In the genomic region with DNA sequence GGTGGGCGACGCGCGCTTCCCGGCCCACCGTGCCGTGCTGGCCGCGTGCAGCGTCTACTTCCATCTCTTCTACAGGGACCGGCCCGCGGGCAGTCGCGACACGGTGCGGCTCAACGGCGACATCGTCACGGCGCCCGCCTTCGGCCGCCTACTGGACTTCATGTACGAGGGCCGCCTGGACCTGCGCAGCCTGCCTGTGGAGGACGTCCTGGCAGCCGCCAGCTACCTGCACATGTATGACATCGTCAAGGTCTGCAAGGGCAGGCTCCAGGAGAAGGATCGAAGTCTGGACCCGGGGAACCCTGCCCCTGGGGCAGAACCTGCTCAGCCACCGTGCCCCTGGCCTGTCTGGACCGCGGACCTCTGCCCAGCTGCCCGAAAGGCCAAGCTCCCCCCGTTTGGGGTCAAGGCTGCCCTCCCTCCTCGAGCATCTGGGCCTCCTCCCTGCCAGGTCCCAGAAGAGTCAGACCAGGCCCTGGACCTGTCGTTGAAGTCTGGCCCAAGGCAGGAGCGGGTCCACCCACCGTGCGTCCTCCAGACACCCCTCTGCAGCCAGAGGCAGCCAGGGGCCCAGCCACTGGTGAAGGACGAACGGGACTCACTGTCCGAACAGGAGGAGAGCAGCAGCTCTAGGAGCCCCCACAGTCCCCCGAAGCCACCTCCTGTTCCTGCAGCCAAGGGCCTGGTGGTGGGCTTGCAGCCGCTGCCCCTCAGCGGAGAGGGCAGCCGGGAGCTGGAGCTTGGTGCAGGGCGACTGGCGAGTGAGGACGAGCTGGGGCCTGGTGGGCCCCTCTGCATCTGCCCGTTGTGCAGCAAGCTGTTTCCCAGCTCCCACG, we compare ENCODE assay signal across 1 cellular context.
TF ChIP-seq lines count a peak whose summit lies in the region.

No MANE protein-coding gene starts in this region.

TF ChIP-seq in HepG2, 621 proteins besides CTCF, POLR2A, EP300 and RAD21 (continued from another document and continues in another):
- TF ChIP-seq HNRNPL (IDR thresholded peaks at IDR 0.05; ENCODE audit: low read depth, low read length) (peak; percentile 65; the same call in 1 of the 2 replicates), PAWR (CRISPR knock-in tag; IDR thresholded peaks at IDR 0.05; ENCODE audit: borderline replicate concordance) (no peak), ZNF138 (CRISPR knock-in tag; IDR thresholded peaks at IDR 0.05; ENCODE audit: low read depth) (no peak), MTA3 (CRISPR knock-in tag; IDR thresholded peaks at IDR 0.05) (no peak), PHF21A (CRISPR knock-in tag; IDR thresholded peaks at IDR 0.05) (peak; percentile 19; the same call in 1 of the 2 replicates), NFE2L1 (CRISPR knock-in tag; IDR thresholded peaks at IDR 0.05; ENCODE audit: borderline replicate concordance) (peak; percentile 14; the same call in 1 of the 2 replicates), CBFB (CRISPR knock-in tag; IDR thresholded peaks at IDR 0.05) (no peak), HOXA3 (CRISPR knock-in tag; IDR thresholded peaks at IDR 0.05) (no peak), HDAC6 (IDR thresholded peaks at IDR 0.05; ENCODE audit: low read depth, low read length) (no peak), JARID2 (CRISPR knock-in tag; IDR thresholded peaks at IDR 0.05; ENCODE audit: insufficient replicate concordance) (no peak), ZSCAN21 (CRISPR knock-in tag; IDR thresholded peaks at IDR 0.05; ENCODE audit: borderline replicate concordance) (0 out of 2 replicates have a peak, but pooled peaks have one; percentile 39), ZBTB1 (CRISPR knock-in tag; IDR thresholded peaks at IDR 0.05; ENCODE audit: borderline replicate concordance) (no peak), GZF1 (CRISPR knock-in tag; IDR thresholded peaks at IDR 0.05) (0 out of 2 replicates have a peak, but pooled peaks have one; percentile 24), FOXA3 (CRISPR knock-in tag; IDR thresholded peaks at IDR 0.05) (no peak), ZNF17 (CRISPR knock-in tag; IDR thresholded peaks at IDR 0.05) (no peak), KAT7 (CRISPR knock-in tag; IDR thresholded peaks at IDR 0.05; ENCODE audit: borderline replicate concordance) (0 out of 2 replicates have a peak, but pooled peaks have one; percentile 23), TAF1 (CRISPR knock-in tag; IDR thresholded peaks at IDR 0.05) (no peak), ZNF143 (CRISPR knock-in tag; IDR thresholded peaks at IDR 0.05) (no peak), SAP130 (CRISPR knock-in tag; IDR thresholded peaks at IDR 0.05; ENCODE audit: low read depth) (no peak), MTA1 (CRISPR knock-in tag; IDR thresholded peaks at IDR 0.05; ENCODE audit: borderline replicate concordance) (peak; percentile 63; the same call in 1 of the 2 replicates)
- TF ChIP-seq, protein P1, sequence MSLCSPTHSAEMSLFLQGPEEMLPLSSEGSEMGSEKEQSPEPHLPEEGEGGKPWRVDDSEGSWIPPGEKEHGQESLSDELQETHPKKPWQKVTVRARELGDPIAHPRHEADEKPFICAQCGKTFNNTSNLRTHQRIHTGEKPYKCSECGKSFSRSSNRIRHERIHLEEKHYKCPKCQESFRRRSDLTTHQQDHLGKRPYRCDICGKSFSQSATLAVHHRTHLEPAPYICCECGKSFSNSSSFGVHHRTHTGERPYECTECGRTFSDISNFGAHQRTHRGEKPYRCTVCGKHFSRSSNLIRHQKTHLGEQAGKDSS (CRISPR knock-in tag; IDR thresholded peaks at IDR 0.05; ENCODE audit: borderline replicate concordance, low read depth) = no peak
- TF ChIP-seq, protein P2, sequence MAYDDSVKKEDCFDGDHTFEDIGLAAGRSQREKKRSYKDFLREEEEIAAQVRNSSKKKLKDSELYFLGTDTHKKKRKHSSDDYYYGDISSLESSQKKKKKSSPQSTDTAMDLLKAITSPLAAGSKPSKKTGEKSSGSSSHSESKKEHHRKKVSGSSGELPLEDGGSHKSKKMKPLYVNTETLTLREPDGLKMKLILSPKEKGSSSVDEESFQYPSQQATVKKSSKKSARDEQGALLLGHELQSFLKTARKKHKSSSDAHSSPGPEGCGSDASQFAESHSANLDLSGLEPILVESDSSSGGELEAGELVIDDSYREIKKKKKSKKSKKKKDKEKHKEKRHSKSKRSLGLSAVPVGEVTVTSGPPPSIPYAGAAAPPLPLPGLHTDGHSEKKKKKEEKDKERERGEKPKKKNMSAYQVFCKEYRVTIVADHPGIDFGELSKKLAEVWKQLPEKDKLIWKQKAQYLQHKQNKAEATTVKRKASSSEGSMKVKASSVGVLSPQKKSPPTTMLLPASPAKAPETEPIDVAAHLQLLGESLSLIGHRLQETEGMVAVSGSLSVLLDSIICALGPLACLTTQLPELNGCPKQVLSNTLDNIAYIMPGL (CRISPR knock-in tag; IDR thresholded peaks at IDR 0.05; ENCODE audit: borderline replicate concordance in 1 of 2, low read depth in 1 of 2) = no peak; a peak in 1 of 4 replicates
- TF ChIP-seq, protein P3, sequence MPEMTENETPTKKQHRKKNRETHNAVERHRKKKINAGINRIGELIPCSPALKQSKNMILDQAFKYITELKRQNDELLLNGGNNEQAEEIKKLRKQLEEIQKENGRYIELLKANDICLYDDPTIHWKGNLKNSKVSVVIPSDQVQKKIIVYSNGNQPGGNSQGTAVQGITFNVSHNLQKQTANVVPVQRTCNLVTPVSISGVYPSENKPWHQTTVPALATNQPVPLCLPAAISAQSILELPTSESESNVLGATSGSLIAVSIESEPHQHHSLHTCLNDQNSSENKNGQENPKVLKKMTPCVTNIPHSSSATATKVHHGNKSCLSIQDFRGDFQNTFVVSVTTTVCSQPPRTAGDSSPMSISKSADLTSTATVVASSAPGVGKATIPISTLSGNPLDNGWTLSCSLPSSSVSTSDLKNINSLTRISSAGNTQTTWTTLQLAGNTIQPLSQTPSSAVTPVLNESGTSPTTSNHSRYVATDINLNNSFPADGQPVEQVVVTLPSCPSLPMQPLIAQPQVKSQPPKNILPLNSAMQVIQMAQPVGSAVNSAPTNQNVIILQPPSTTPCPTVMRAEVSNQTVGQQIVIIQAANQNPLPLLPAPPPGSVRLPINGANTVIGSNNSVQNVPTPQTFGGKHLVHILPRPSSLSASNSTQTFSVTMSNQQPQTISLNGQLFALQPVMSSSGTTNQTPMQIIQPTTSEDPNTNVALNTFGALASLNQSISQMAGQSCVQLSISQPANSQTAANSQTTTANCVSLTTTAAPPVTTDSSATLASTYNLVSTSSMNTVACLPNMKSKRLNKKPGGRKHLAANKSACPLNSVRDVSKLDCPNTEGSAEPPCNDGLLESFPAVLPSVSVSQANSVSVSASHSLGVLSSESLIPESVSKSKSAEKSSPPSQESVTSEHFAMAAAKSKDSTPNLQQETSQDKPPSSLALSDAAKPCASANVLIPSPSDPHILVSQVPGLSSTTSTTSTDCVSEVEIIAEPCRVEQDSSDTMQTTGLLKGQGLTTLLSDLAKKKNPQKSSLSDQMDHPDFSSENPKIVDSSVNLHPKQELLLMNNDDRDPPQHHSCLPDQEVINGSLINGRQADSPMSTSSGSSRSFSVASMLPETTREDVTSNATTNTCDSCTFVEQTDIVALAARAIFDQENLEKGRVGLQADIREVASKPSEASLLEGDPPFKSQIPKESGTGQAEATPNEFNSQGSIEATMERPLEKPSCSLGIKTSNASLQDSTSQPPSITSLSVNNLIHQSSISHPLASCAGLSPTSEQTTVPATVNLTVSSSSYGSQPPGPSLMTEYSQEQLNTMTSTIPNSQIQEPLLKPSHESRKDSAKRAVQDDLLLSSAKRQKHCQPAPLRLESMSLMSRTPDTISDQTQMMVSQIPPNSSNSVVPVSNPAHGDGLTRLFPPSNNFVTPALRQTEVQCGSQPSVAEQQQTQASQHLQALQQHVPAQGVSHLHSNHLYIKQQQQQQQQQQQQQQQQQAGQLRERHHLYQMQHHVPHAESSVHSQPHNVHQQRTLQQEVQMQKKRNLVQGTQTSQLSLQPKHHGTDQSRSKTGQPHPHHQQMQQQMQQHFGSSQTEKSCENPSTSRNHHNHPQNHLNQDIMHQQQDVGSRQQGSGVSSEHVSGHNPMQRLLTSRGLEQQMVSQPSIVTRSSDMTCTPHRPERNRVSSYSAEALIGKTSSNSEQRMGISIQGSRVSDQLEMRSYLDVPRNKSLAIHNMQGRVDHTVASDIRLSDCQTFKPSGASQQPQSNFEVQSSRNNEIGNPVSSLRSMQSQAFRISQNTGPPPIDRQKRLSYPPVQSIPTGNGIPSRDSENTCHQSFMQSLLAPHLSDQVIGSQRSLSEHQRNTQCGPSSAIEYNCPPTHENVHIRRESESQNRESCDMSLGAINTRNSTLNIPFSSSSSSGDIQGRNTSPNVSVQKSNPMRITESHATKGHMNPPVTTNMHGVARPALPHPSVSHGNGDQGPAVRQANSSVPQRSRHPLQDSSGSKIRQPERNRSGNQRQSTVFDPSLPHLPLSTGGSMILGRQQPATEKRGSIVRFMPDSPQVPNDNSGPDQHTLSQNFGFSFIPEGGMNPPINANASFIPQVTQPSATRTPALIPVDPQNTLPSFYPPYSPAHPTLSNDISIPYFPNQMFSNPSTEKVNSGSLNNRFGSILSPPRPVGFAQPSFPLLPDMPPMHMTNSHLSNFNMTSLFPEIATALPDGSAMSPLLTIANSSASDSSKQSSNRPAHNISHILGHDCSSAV (CRISPR knock-in tag; IDR thresholded peaks at IDR 0.05; ENCODE audit: borderline replicate concordance) = no peak
- TF ChIP-seq, protein P4, sequence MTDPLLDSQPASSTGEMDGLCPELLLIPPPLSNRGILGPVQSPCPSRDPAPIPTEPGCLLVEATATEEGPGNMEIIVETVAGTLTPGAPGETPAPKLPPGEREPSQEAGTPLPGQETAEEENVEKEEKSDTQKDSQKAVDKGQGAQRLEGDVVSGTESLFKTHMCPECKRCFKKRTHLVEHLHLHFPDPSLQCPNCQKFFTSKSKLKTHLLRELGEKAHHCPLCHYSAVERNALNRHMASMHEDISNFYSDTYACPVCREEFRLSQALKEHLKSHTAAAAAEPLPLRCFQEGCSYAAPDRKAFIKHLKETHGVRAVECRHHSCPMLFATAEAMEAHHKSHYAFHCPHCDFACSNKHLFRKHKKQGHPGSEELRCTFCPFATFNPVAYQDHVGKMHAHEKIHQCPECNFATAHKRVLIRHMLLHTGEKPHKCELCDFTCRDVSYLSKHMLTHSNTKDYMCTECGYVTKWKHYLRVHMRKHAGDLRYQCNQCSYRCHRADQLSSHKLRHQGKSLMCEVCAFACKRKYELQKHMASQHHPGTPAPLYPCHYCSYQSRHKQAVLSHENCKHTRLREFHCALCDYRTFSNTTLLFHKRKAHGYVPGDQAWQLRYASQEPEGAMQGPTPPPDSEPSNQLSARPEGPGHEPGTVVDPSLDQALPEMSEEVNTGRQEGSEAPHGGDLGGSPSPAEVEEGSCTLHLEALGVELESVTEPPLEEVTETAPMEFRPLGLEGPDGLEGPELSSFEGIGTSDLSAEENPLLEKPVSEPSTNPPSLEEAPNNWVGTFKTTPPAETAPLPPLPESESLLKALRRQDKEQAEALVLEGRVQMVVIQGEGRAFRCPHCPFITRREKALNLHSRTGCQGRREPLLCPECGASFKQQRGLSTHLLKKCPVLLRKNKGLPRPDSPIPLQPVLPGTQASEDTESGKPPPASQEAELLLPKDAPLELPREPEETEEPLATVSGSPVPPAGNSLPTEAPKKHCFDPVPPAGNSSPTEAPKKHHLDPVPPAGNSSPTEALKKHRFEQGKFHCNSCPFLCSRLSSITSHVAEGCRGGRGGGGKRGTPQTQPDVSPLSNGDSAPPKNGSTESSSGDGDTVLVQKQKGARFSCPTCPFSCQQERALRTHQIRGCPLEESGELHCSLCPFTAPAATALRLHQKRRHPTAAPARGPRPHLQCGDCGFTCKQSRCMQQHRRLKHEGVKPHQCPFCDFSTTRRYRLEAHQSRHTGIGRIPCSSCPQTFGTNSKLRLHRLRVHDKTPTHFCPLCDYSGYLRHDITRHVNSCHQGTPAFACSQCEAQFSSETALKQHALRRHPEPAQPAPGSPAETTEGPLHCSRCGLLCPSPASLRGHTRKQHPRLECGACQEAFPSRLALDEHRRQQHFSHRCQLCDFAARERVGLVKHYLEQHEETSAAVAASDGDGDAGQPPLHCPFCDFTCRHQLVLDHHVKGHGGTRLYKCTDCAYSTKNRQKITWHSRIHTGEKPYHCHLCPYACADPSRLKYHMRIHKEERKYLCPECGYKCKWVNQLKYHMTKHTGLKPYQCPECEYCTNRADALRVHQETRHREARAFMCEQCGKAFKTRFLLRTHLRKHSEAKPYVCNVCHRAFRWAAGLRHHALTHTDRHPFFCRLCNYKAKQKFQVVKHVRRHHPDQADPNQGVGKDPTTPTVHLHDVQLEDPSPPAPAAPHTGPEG (CRISPR knock-in tag; IDR thresholded peaks at IDR 0.05) = no peak
- TF ChIP-seq, protein P5, sequence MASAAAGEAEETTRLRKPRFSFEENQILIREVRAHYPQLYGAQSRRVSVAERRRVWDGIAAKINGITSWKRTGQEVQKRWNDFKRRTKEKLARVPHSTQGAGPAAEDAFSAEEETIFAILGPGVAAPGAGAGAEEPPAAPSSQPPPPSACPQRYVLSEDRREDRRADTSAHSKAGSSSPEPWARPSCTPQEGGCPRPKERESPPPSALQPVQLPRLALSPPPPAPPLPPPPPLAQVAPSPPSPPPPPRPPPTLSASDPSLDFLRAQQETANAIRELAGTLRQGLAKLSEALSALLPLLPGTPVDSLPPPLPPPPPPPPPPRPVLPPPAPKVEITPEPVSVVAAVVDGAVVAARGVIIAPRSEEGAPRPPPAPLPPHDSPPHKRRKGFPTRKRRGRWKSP (CRISPR knock-in tag; IDR thresholded peaks at IDR 0.05) = 0 out of 2 replicates have a peak, but pooled peaks have one; percentile 62
- TF ChIP-seq, protein P6, sequence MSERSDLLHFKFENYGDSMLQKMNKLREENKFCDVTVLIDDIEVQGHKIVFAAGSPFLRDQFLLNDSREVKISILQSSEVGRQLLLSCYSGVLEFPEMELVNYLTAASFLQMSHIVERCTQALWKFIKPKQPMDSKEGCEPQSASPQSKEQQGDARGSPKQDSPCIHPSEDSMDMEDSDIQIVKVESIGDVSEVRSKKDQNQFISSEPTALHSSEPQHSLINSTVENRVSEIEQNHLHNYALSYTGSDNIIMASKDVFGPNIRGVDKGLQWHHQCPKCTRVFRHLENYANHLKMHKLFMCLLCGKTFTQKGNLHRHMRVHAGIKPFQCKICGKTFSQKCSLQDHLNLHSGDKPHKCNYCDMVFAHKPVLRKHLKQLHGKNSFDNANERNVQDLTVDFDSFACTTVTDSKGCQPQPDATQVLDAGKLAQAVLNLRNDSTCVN (CRISPR knock-in tag; IDR thresholded peaks at IDR 0.05; ENCODE audit: borderline replicate concordance) = 0 out of 2 replicates have a peak, but pooled peaks have one; percentile 3
- TF ChIP-seq, protein P7, sequence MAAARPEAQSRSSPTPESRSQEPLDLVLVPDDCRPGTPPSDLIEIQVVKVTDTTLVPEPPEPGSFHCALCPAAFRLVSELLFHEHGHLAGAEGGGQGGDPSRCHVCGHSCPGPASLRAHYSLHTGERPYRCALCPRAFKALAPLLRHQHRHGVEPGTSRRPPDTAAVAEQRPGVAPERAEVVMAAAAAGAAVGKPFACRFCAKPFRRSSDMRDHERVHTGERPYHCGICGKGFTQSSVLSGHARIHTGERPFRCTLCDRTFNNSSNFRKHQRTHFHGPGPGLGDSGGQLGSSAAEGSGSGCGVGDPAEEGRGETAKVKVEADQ (CRISPR knock-in tag; IDR thresholded peaks at IDR 0.05; ENCODE audit: borderline replicate concordance) = no peak
